Comparison of ENCODE assay signal across 33 cellular contexts in the genomic region with DNA sequence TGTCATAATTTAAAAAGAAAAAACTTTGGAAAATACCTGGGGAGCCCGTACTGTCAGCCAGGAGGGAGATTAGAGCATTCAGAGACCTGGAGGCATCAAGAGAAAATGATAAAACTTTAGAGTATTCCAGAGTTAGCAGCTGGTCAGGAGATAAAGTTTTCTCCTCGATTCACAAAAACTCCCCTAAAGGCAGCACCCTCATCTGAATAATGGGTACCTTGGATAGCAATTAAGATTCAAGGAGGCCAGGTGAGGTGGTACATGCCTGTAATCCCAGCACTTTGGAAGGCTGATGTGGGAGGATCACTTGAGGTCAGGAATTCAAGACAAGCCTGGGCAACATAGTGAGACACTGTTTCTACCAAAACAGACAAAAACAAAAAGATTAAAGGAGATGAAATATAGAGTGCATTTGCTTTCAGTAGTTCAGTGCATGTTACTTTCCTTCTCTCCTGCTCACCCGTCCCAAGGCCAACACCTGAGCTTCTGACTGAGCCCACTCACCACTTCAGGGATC. TPM values are rescaled to one million over a fixed set of nuclear protein-coding genes. Genes with fewer than 3 reads are reported as not detected.
DNase-seq lines count a peak whose midpoint lies in the region; ATAC-seq, FAIRE-seq and TF ChIP-seq lines count a peak whose summit lies in the region.
"Had no signal": no experiment of that assay in that cellular context is flagged by ENCODE, and none has a peak within 500 bp of the region (broad histone marks: within the 10 kb centered on the region; RNA-seq: fewer than 3 reads in every experiment).

No MANE protein-coding gene starts in this region.

- CTCF ChIA-PET in PC-9 (lab: Charles Lee): no interaction called here

- no peak for ATAC-seq in upper lobe of left lung (ENCODE audit: low FRiP score in 2 of 2)
- ATAC-seq in activated T-cell treated with anti-CD3 and anti-CD28 coated beads, Interleukin-2, amount 50 U/mL, for 72 hours (replicated peaks in 1 of 2): no peak
- ATAC-seq: activated CD8-positive, alpha-beta T cell treated with anti-CD3 and anti-CD28 coated beads for 36 hours; esophagus mucosa; gastrocnemius medialis; Panc1; T-cell had no signal

- H3K27me3 Mint-ChIP-seq in activated T-cell treated with anti-CD3 and anti-CD28 coated beads, Interleukin-2, amount 50 U/mL, for 72 hours (ENCODE audit: low read depth): peaks cover 21% of the 10 kb centered on the region
- H3K27me3 Mint-ChIP-seq: activated CD8-positive, alpha-beta T cell treated with anti-CD3 and anti-CD28 coated beads for 36 hours had no signal

- no peak overlapping the region for H3K4me3 Mint-ChIP-seq in activated T-cell treated with anti-CD3 and anti-CD28 coated beads, Interleukin-2, amount 50 U/mL, for 72 hours
- H3K4me3 Mint-ChIP-seq: activated CD8-positive, alpha-beta T cell treated with anti-CD3 and anti-CD28 coated beads for 36 hours; brain; neural progenitor cell; T-cell had no signal

- TF ChIP-seq POLR2A in prostate gland (IDR thresholded peaks at IDR 0.05) (no peak), upper lobe of left lung (IDR thresholded peaks at IDR 0.05) (no peak), lower leg skin (IDR thresholded peaks at IDR 0.05) (no peak)

- H3K27ac ChIP-seq in PC-9: peak overlapping the region; percentile 44; the same call in 1 of the 2 replicates
- H3K27ac ChIP-seq in esophagus (ENCODE audit: low read depth in 2 of 2, low read length in 1 of 2): peak overlapping the region; percentile 39 to 48
- peak overlapping the region; percentile 74 to 81 for H3K27ac ChIP-seq in prostate gland
- peak overlapping the region; percentile 9 to 76 (median 35) for H3K27ac ChIP-seq in upper lobe of left lung
- H3K27ac ChIP-seq: BLaER1 treated with 17β-estradiol and CSF1 and Interleukin-3, amounts not matched to agents 10 nM and 100 nM; gastrocnemius medialis; KMS-11; neural progenitor cell; SJCRH30 had no signal

- H3K9me3 ChIP-seq in PC-9 (ENCODE audit: insufficient read depth, low read depth) (no peaks in the 10 kb centered on the region), esophagus (ENCODE audit: control insufficient read depth in 2 of 2, insufficient read depth in 1 of 2, low read depth in 1 of 2, low read length in 1 of 2) (no peaks in the 10 kb centered on the region), prostate gland (no peaks in the 10 kb centered on the region), upper lobe of left lung (no peaks in the 10 kb centered on the region)
- H3K9me3 ChIP-seq: BLaER1 treated with 17β-estradiol and CSF1 and Interleukin-3, amounts not matched to agents 10 nM and 100 nM; Caco-2; gastrocnemius medialis; SJCRH30 had no signal

- no peak overlapping the region for H2AFZ ChIP-seq in PC-9
- H2AFZ ChIP-seq: neural progenitor cell had no signal

- H3K4me1 ChIP-seq in PC-9 (replicated peaks; ENCODE audit: insufficient read depth) (0 out of 2 replicates have a peak, but pooled peaks cover 10% of the 10 kb centered on the region), esophagus (ENCODE audit: control insufficient read depth in 2 of 2, insufficient read depth in 2 of 2, low read length in 1 of 2) (no peaks in the 10 kb centered on the region), prostate gland (replicated peaks) (no peaks in the 10 kb centered on the region), upper lobe of left lung (no peaks in the 10 kb centered on the region)
- H3K4me1 ChIP-seq: BLaER1 treated with 17β-estradiol and CSF1 and Interleukin-3, amounts not matched to agents 10 nM and 100 nM; gastrocnemius medialis; neural progenitor cell; SJCRH30 had no signal

- no peak overlapping the region for H3K4me2 ChIP-seq in PC-9
- H3K4me2 ChIP-seq: BLaER1 treated with 17β-estradiol and CSF1 and Interleukin-3, amounts not matched to agents 10 nM and 100 nM; KMS-11; neural progenitor cell had no signal

- H3K4me3 ChIP-seq in PC-9 (no peak overlapping the region), esophagus (ENCODE audit: low read depth in 1 of 2, low read length in 2 of 2) (no peak overlapping the region), prostate gland (no peak overlapping the region), upper lobe of left lung (no peak overlapping the region), lower leg skin (ENCODE audit: low read depth, poor library complexity, severe bottlenecking) (no peak overlapping the region)
- H3K4me3 ChIP-seq: BLaER1 treated with 17β-estradiol and CSF1 and Interleukin-3, amounts not matched to agents 10 nM and 100 nM; gastrocnemius medialis; lung; neural progenitor cell; SJCRH30 had no signal

- H3K4me1 Mint-ChIP-seq in activated T-cell treated with anti-CD3 and anti-CD28 coated beads, Interleukin-2, amount 50 U/mL, for 72 hours (ENCODE audit: low read depth): no peaks in the 10 kb centered on the region

- POLR2A ChIA-PET in PC-9 (lab: Charles Lee; ENCODE audit: unreplicated experiment): no interaction called here

- H3K36me3 Mint-ChIP-seq in activated T-cell treated with anti-CD3 and anti-CD28 coated beads, Interleukin-2, amount 50 U/mL, for 72 hours (ENCODE audit: insufficient read depth in 2 of 2): no peaks in the 10 kb centered on the region
- H3K36me3 Mint-ChIP-seq: brain, neural progenitor cell, T-cell had no signal

- H3K27me3 ChIP-seq in PC-9 (ENCODE audit: insufficient read depth, low read depth) (no peaks in the 10 kb centered on the region), esophagus (ENCODE audit: control insufficient read depth in 1 of 2, insufficient read depth in 2 of 2, low read length in 2 of 2) (no peaks in the 10 kb centered on the region), prostate gland (replicated peaks; ENCODE audit: insufficient read depth) (no peaks in the 10 kb centered on the region), upper lobe of left lung (no peaks in the 10 kb centered on the region)
- H3K27me3 ChIP-seq: gastrocnemius medialis, SJCRH30 had no signal

- no peaks in the 10 kb centered on the region for H3K9me3 Mint-ChIP-seq in activated T-cell treated with anti-CD3 and anti-CD28 coated beads, Interleukin-2, amount 50 U/mL, for 72 hours
- H3K9me3 Mint-ChIP-seq: activated CD8-positive, alpha-beta T cell treated with anti-CD3 and anti-CD28 coated beads for 36 hours; brain; neural progenitor cell; T-cell had no signal

- H3K36me3 ChIP-seq in PC-9 (ENCODE audit: low read depth) (no peaks in the 10 kb centered on the region), esophagus (ENCODE audit: control insufficient read depth in 2 of 2, insufficient read depth in 2 of 2, low read length in 1 of 2) (no peaks in the 10 kb centered on the region), prostate gland (no peaks in the 10 kb centered on the region), upper lobe of left lung (no peaks in the 10 kb centered on the region)
- H3K36me3 ChIP-seq: BLaER1 treated with 17β-estradiol and CSF1 and Interleukin-3, amounts not matched to agents 10 nM and 100 nM; gastrocnemius medialis; neural progenitor cell; SJCRH30 had no signal

- no peaks in the 10 kb centered on the region for H3K9me2 ChIP-seq in PC-9 (ENCODE audit: insufficient read depth)

- no peak overlapping the region for H3K27ac Mint-ChIP-seq in activated T-cell treated with anti-CD3 and anti-CD28 coated beads, Interleukin-2, amount 50 U/mL, for 72 hours
- H3K27ac Mint-ChIP-seq: activated CD8-positive, alpha-beta T cell treated with anti-CD3 and anti-CD28 coated beads for 36 hours; brain; neural progenitor cell; T-cell had no signal

- no TSS peak for BruUV-seq in PC-9 (replicated peaks; lab: Mats Ljungman, UMichigan)

- H3K79me2 ChIP-seq in PC-9 (ENCODE audit: low read depth): no peaks in the 10 kb centered on the region

- intact Hi-C loops in PC-9 (cut with micrococcal nuclease; ENCODE audit: unreplicated experiment) (no loop called here), prostate gland (cut with DNase I) (loop anchor here (2.0 kb wide), 1 partner anchor 149 kb away; the partner anchor contains the start of gene MORF4L2), lower leg skin (cut with DNase I; ENCODE audit: low total_unique reads) (no loop called here)

- no peak for TF ChIP-seq EP300 in upper lobe of left lung (IDR thresholded peaks at IDR 0.05)

- 0 out of 2 replicates have a peak, but pooled peaks cover 4% of the 10 kb centered on the region for H3F3A ChIP-seq in PC-9 (ENCODE audit: insufficient read depth, low read depth)

- in situ Hi-C loops in G401 (cut with HindIII; ENCODE audit: low sequenced_read_pairs): no loop called here

- 34 to 36% methylated on average over 3 of the region's 3 CpGs for WGBS in esophagus, 2 donors
- WGBS in prostate gland: 71% methylated on average over 3 of the region's 3 CpGs
- 62 to 88% methylated on average over 3 of the region's 3 CpGs for WGBS in upper lobe of left lung, 2 donors
- 39 to 51% methylated on average over 3 of the region's 3 CpGs for WGBS in lower leg skin, 2 donors

- FAIRE-seq in HTR-8/SVneo (lab: Jason Lieb, UNC): no peak
- FAIRE-seq: H1 had no signal

- DNase-seq in PC-9: no peak
- no peak for DNase-seq in prostate gland (ENCODE audit: low spot score)
- DNase-seq in upper lobe of left lung: no peak
- DNase-seq in G401 (ENCODE audit: low spot score): no peak
- DNase-seq in HTR-8/SVneo (ENCODE audit: insufficient read length, low spot score): no peak
- DNase-seq in lower leg skin (ENCODE audit: low spot score in 2 of 2): no peak
- DNase-seq in activated T-cell treated with anti-CD3 and anti-CD28 coated beads, Interleukin-2, amount 50 U/mL, for 72 hours: no peak
- DNase-seq: activated CD4-positive, alpha-beta T cell treated with anti-CD3 and anti-CD28 coated beads for 1 hour; activated CD8-positive, alpha-beta T cell treated with anti-CD3 and anti-CD28 coated beads for 36 hours; activated effector memory CD4-positive, alpha-beta T cell treated with anti-CD3 and anti-CD28 coated beads, Interleukin-2, amount 50 U/mL, for 16 hours; activated T-cell treated with anti-CD3 and anti-CD28 coated beads for 4 hours; Caco-2; DMS79 treated with DMSO at 0.1 percent for 48 hours; effector CD4-positive, alpha-beta T cell; gastrocnemius medialis; kidney; NCI-H146; NCI-H510A; NK-92 treated with Interleukin-12 subunit alpha and Interleukin-12 subunit beta, amount 100 ng/mL, for 24 hours; SJCRH30; stimulated activated CD4-positive, alpha-beta T cell treated with anti-CD3 and anti-CD28 coated beads, Interleukin-1b, Interleukin-23, amount 100 ng/mL, for 48 hours; substantia nigra; T-cell had no signal

- H4K20me1 ChIP-seq in PC-9 (ENCODE audit: insufficient read depth): no peaks in the 10 kb centered on the region
- H4K20me1 ChIP-seq: BLaER1 treated with 17β-estradiol and CSF1 and Interleukin-3, amounts not matched to agents 10 nM and 100 nM had no signal

- TF ChIP-seq CTCF in PC-9 (conservative IDR thresholded peaks at IDR 0.05) (no peak), prostate gland (IDR thresholded peaks at IDR 0.05) (no peak), upper lobe of left lung (IDR thresholded peaks at IDR 0.05) (no peak), lower leg skin (IDR thresholded peaks at IDR 0.05) (no peak)

RNA-seq across cellular contexts. Expression of gene RAB40A, which starts 18.6 kb away (rescaled TPM):
- total RNA-seq in PC-9 (2021): 0.90 and 1.0 TPM in 2 replicates
- 1 to 10 TPM in 1 of 2 donors, under 1 TPM in 1; 0.94 to 1.2 TPM for polyA plus RNA-seq in esophagus
- total RNA-seq in prostate gland: 10 to 100 TPM in 1 of 2 donors, 1 to 10 TPM in 1; 1.5 to 24.7 TPM
- 1 to 10 TPM in 1 of 6 donors, under 1 TPM in 5; 0.24 to 3.1 (median 0.56) TPM for total RNA-seq in upper lobe of left lung
- not detected in 2 replicates for total RNA-seq in G401 (2014; rRNA removed; shearing (Covaris generic))
- total RNA-seq in lower leg skin: under 1 TPM; 0.13 to 0.84 (median 0.38) TPM
- total RNA-seq in activated T-cell treated with anti-CD3 and anti-CD28 coated beads, Interleukin-2, amount 50 U/mL, for 72 hours: under 1 TPM; 0.21 to 0.36 TPM
- total RNA-seq: Caco-2, gastrocnemius medialis, HT-29 had no signal

RNA-seq across cellular contexts. Expression of gene TCEAL4, which starts 47.4 kb away (rescaled TPM):
- total RNA-seq in PC-9 (2021) (41.0 and 42.9 TPM in 2 replicates), prostate gland (100 to 1,000 TPM; 127 to 182 TPM), upper lobe of left lung (100 to 1,000 TPM in 2 of 6 donors, 10 to 100 TPM in 4; 68.5 to 141 (median 90.8) TPM), lower leg skin (10 to 100 TPM; 63.7 to 98.8 (median 80.4) TPM)
- polyA plus RNA-seq in esophagus: 100 to 1,000 TPM in 1 of 2 donors, 10 to 100 TPM in 1; 94.8 to 124 TPM
- 31.7 and 45.2 TPM in 2 replicates for total RNA-seq in G401 (2014; rRNA removed; shearing (Covaris generic))
- 10 to 100 TPM; 12.9 to 17.7 TPM for total RNA-seq in activated T-cell treated with anti-CD3 and anti-CD28 coated beads, Interleukin-2, amount 50 U/mL, for 72 hours
